Comparison of ENCODE assay signal across 1 cellular context in the genomic region with DNA sequence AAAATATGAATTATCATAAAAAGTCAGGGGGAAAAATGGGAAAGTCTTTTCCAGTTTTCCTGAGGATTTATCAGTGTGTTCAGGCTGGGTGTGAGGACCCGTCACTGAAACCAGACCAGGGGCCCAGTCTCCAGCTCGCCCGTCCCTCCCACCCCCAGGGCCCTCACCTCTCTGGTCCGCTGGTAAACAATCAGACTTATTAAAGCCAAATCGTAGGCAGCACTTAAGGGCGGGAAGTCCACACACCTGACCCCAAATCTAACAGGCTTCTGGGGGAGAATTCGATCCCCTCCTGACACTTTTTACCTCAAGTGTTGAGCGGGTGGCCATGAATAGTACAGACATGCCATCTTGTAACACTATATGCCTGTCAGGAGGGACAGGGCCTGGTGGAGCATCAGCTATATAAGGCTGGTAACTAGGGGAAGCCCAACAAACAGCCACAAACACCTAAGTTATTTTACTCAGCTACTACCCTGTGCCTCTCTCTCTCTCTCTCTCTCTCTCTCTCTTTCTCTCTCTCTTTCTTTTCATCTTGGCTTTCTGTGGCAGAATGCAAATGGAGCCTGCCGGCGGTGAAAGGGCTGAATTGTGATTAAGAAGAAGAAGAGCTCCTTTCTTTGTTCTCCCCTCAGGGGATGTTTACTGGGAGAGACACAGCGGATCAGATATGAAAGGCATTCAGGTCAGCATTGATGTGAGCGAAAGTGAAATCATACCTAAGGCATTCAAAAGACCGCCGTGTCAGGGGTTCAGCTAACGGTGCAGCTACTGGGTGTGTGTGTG.
TF ChIP-seq lines count a peak whose summit lies in the region.

No MANE protein-coding gene starts in this region.

TF ChIP-seq in GM12878, 131 proteins besides CTCF, POLR2A, EP300 and RAD21 (continued from another document):
- TF ChIP-seq, protein P1, sequence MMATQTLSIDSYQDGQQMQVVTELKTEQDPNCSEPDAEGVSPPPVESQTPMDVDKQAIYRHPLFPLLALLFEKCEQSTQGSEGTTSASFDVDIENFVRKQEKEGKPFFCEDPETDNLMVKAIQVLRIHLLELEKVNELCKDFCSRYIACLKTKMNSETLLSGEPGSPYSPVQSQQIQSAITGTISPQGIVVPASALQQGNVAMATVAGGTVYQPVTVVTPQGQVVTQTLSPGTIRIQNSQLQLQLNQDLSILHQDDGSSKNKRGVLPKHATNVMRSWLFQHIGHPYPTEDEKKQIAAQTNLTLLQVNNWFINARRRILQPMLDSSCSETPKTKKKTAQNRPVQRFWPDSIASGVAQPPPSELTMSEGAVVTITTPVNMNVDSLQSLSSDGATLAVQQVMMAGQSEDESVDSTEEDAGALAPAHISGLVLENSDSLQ (IDR thresholded peaks at IDR 0.05): no peak
- TF ChIP-seq SIX5 (IDR thresholded peaks at IDR 0.05; ENCODE audit: low read depth, low read length, severe bottlenecking) (no peak), HDGF (IDR thresholded peaks at IDR 0.05) (no peak), MTA3 (IDR thresholded peaks at IDR 0.05; ENCODE audit: borderline replicate concordance, low read length) (no peak; the same call in 1 of the 2 replicates), SMAD5 (IDR thresholded peaks at IDR 0.05; ENCODE audit: low read depth) (no peak), GABPA (IDR thresholded peaks at IDR 0.05; ENCODE audit: low read depth) (no peak), TAF1 (IDR thresholded peaks at IDR 0.05; ENCODE audit: borderline replicate concordance, low read depth, low read length) (no peak), ZSCAN29 (IDR thresholded peaks at IDR 0.05) (no peak), CREM (IDR thresholded peaks at IDR 0.05; ENCODE audit: low read depth) (no peak), POU2F2 (IDR thresholded peaks at IDR 0.05; ENCODE audit: borderline replicate concordance, low read depth, low read length) (0 out of 3 replicates have a peak, but pooled peaks have one; percentile 58), NFYA (IDR thresholded peaks at IDR 0.05; ENCODE audit: borderline replicate concordance, low read depth, low read length) (no peak), POLR2AphosphoS2 (IDR thresholded peaks at IDR 0.05; ENCODE audit: low read depth, low read length) (no peak), PAX5 (IDR thresholded peaks at IDR 0.05; ENCODE audit: borderline replicate concordance, low read depth, low read length) (no peak), TCF12 (IDR thresholded peaks at IDR 0.05; ENCODE audit: low read depth, low read length) (no peak), FOXK2 (IDR thresholded peaks at IDR 0.05) (no peak), PML (IDR thresholded peaks at IDR 0.05; ENCODE audit: low read length) (no peak)
- TF ChIP-seq, protein P2, sequence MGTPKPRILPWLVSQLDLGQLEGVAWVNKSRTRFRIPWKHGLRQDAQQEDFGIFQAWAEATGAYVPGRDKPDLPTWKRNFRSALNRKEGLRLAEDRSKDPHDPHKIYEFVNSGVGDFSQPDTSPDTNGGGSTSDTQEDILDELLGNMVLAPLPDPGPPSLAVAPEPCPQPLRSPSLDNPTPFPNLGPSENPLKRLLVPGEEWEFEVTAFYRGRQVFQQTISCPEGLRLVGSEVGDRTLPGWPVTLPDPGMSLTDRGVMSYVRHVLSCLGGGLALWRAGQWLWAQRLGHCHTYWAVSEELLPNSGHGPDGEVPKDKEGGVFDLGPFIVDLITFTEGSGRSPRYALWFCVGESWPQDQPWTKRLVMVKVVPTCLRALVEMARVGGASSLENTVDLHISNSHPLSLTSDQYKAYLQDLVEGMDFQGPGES (IDR thresholded peaks at IDR 0.05): no peak
- TF ChIP-seq, protein P3, sequence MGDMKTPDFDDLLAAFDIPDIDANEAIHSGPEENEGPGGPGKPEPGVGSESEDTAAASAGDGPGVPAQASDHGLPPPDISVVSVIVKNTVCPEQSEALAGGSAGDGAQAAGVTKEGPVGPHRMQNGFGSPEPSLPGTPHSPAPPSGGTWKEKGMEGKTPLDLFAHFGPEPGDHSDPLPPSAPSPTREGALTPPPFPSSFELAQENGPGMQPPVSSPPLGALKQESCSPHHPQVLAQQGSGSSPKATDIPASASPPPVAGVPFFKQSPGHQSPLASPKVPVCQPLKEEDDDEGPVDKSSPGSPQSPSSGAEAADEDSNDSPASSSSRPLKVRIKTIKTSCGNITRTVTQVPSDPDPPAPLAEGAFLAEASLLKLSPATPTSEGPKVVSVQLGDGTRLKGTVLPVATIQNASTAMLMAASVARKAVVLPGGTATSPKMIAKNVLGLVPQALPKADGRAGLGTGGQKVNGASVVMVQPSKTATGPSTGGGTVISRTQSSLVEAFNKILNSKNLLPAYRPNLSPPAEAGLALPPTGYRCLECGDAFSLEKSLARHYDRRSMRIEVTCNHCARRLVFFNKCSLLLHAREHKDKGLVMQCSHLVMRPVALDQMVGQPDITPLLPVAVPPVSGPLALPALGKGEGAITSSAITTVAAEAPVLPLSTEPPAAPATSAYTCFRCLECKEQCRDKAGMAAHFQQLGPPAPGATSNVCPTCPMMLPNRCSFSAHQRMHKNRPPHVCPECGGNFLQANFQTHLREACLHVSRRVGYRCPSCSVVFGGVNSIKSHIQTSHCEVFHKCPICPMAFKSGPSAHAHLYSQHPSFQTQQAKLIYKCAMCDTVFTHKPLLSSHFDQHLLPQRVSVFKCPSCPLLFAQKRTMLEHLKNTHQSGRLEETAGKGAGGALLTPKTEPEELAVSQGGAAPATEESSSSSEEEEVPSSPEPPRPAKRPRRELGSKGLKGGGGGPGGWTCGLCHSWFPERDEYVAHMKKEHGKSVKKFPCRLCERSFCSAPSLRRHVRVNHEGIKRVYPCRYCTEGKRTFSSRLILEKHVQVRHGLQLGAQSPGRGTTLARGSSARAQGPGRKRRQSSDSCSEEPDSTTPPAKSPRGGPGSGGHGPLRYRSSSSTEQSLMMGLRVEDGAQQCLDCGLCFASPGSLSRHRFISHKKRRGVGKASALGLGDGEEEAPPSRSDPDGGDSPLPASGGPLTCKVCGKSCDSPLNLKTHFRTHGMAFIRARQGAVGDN (IDR thresholded peaks at IDR 0.05): no peak
- TF ChIP-seq, protein P4, sequence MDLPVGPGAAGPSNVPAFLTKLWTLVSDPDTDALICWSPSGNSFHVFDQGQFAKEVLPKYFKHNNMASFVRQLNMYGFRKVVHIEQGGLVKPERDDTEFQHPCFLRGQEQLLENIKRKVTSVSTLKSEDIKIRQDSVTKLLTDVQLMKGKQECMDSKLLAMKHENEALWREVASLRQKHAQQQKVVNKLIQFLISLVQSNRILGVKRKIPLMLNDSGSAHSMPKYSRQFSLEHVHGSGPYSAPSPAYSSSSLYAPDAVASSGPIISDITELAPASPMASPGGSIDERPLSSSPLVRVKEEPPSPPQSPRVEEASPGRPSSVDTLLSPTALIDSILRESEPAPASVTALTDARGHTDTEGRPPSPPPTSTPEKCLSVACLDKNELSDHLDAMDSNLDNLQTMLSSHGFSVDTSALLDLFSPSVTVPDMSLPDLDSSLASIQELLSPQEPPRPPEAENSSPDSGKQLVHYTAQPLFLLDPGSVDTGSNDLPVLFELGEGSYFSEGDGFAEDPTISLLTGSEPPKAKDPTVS (IDR thresholded peaks at IDR 0.05; ENCODE audit: low read depth, low read length): no peak
- TF ChIP-seq, protein P5, sequence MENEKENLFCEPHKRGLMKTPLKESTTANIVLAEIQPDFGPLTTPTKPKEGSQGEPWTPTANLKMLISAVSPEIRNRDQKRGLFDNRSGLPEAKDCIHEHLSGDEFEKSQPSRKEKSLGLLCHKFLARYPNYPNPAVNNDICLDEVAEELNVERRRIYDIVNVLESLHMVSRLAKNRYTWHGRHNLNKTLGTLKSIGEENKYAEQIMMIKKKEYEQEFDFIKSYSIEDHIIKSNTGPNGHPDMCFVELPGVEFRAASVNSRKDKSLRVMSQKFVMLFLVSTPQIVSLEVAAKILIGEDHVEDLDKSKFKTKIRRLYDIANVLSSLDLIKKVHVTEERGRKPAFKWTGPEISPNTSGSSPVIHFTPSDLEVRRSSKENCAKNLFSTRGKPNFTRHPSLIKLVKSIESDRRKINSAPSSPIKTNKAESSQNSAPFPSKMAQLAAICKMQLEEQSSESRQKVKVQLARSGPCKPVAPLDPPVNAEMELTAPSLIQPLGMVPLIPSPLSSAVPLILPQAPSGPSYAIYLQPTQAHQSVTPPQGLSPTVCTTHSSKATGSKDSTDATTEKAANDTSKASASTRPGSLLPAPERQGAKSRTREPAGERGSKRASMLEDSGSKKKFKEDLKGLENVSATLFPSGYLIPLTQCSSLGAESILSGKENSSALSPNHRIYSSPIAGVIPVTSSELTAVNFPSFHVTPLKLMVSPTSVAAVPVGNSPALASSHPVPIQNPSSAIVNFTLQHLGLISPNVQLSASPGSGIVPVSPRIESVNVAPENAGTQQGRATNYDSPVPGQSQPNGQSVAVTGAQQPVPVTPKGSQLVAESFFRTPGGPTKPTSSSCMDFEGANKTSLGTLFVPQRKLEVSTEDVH (IDR thresholded peaks at IDR 0.05; ENCODE audit: low read depth, partially characterized antibody): no peak
